Comparison of ENCODE assay signal across 10 cellular contexts in genomic region chr13:25171170-25171516, GRCh38. TPM values are rescaled to one million over a fixed set of nuclear protein-coding genes. Genes with fewer than 3 reads are reported as not detected.
DNase-seq lines count a peak whose midpoint lies in the region; ATAC-seq and TF ChIP-seq lines count a peak whose summit lies in the region.
"Had no signal": no experiment of that assay in that cellular context is flagged by ENCODE, and none has a peak within 500 bp of the region (broad histone marks: within the 10 kb centered on the region; RNA-seq: fewer than 3 reads in every experiment).

No MANE protein-coding gene starts in this region.

- no peaks in the 10 kb centered on the region for H3K79me2 ChIP-seq in neural progenitor cell (ENCODE audit: low read depth)

- POLR2A ChIA-PET in CD8-positive, alpha-beta memory T cell (lab: Charles Lee) = no interaction called here

- peak overlapping the region; percentile 88 for H2AFZ ChIP-seq in neural progenitor cell (replicated peaks)

- H3K27ac Mint-ChIP-seq in dendritic cell treated with granulocyte-macrophage colony-stimulating factor and Interleukin-4, amounts not matched to agents 40 ng/mL and 50 ng/mL, for 4 days = no peak overlapping the region
- peak overlapping the region; percentile 50 for H3K27ac Mint-ChIP-seq in neural progenitor cell
- no peak overlapping the region for H3K27ac Mint-ChIP-seq in CD8-positive, alpha-beta memory T cell

- peaks cover 11% of the 10 kb centered on the region for H3K4me1 ChIP-seq in BLaER1
- H3K4me1 ChIP-seq in HUES6 (ENCODE audit: control insufficient read depth, insufficient read depth, low read length) = peaks cover 15% of the 10 kb centered on the region
- peaks cover 14% of the 10 kb centered on the region for H3K4me1 ChIP-seq in neural progenitor cell
- no peaks in the 10 kb centered on the region for H3K4me1 ChIP-seq in CD8-positive, alpha-beta memory T cell (ENCODE audit: insufficient read depth, low read length)

- CTCF ChIA-PET in CD8-positive, alpha-beta memory T cell (lab: Charles Lee) = no interaction called here

- intact Hi-C loops in dendritic cell treated with granulocyte-macrophage colony-stimulating factor and Interleukin-4, amounts not matched to agents 40 ng/mL and 50 ng/mL, for 4 days (cut with micrococcal nuclease) = no loop called here

- H3K4me2 ChIP-seq in BLaER1 (peak overlapping the region; percentile 79), neural progenitor cell (peak overlapping the region; percentile 89)

- no peak for DNase-seq in neural progenitor cell (ENCODE audit: low spot score)
- no peak for DNase-seq in NK-92 treated with Interleukin-12 subunit alpha and Interleukin-12 subunit beta, amount 100 ng/mL, for 24 hours (lab: John Stamatoyannopoulos, UW)
- DNase-seq in CD8-positive, alpha-beta memory T cell = no peak
- DNase-seq: NCI-H1105 had no signal

- H3K9me3 ChIP-seq in BLaER1 = peaks cover 48% of the 10 kb centered on the region
- H3K9me3 ChIP-seq in HUES6 (ENCODE audit: control insufficient read depth, insufficient read depth, low read depth, low read length) = no peaks in the 10 kb centered on the region
- no peaks in the 10 kb centered on the region for H3K9me3 ChIP-seq in neural progenitor cell (ENCODE audit: low read depth)
- H3K9me3 ChIP-seq in CD8-positive, alpha-beta memory T cell (ENCODE audit: low read length) = no peaks in the 10 kb centered on the region

- H3K27ac ChIP-seq in BLaER1 (no peak overlapping the region), HUES6 (ENCODE audit: low read depth, low read length) (no peak overlapping the region), neural progenitor cell (no peak overlapping the region)
- no peak overlapping the region for H3K27ac ChIP-seq in CD8-positive, alpha-beta memory T cell (ENCODE audit: low read depth, low read length)

- H3K36me3 Mint-ChIP-seq in dendritic cell treated with granulocyte-macrophage colony-stimulating factor and Interleukin-4, amounts not matched to agents 40 ng/mL and 50 ng/mL, for 4 days (ENCODE audit: low read depth) = no peaks in the 10 kb centered on the region
- H3K36me3 Mint-ChIP-seq in neural progenitor cell = peaks cover 25% of the 10 kb centered on the region
- no peaks in the 10 kb centered on the region for H3K36me3 Mint-ChIP-seq in CD8-positive, alpha-beta memory T cell

- H3K9ac ChIP-seq in BLaER1 (no peak overlapping the region), HUES6 (ENCODE audit: low read length) (no peak overlapping the region), neural progenitor cell (no peak overlapping the region)

- peaks cover 12% of the 10 kb centered on the region for H3K4me1 Mint-ChIP-seq in dendritic cell treated with granulocyte-macrophage colony-stimulating factor and Interleukin-4, amounts not matched to agents 40 ng/mL and 50 ng/mL, for 4 days (ENCODE audit: low read depth)
- H3K4me1 Mint-ChIP-seq in neural progenitor cell = peaks cover 51% of the 10 kb centered on the region
- H3K4me1 Mint-ChIP-seq in CD8-positive, alpha-beta memory T cell = peaks cover 9 to 13% (median 9%) of the 10 kb centered on the region in 3 donors

- H3K36me3 ChIP-seq in BLaER1 (no peaks in the 10 kb centered on the region), HUES6 (ENCODE audit: control insufficient read depth, insufficient read depth, low read length) (no peaks in the 10 kb centered on the region), neural progenitor cell (no peaks in the 10 kb centered on the region)
- no peaks in the 10 kb centered on the region for H3K36me3 ChIP-seq in CD8-positive, alpha-beta memory T cell (ENCODE audit: insufficient read depth, low read length)

- no peaks in the 10 kb centered on the region for H3K9me3 Mint-ChIP-seq in dendritic cell treated with granulocyte-macrophage colony-stimulating factor and Interleukin-4, amounts not matched to agents 40 ng/mL and 50 ng/mL, for 4 days
- peaks cover 32% of the 10 kb centered on the region for H3K9me3 Mint-ChIP-seq in neural progenitor cell
- H3K9me3 Mint-ChIP-seq in CD8-positive, alpha-beta memory T cell = peaks cover 0 to 3% (median 0%) of the 10 kb centered on the region in 5 donors

- H3K4me3 Mint-ChIP-seq in dendritic cell treated with granulocyte-macrophage colony-stimulating factor and Interleukin-4, amounts not matched to agents 40 ng/mL and 50 ng/mL, for 4 days = peak overlapping the region; percentile 4
- peak overlapping the region; percentile 87 for H3K4me3 Mint-ChIP-seq in neural progenitor cell
- H3K4me3 Mint-ChIP-seq in CD8-positive, alpha-beta memory T cell = peak overlapping the region in 2 of 7 donors; percentile 25 to 67

- ATAC-seq in GM21825 (IDR thresholded peaks at IDR 0.05; ENCODE audit: unreplicated experiment) (no peak), GM21737 (IDR thresholded peaks at IDR 0.05; ENCODE audit: unreplicated experiment) (no peak)

- no peak for TF ChIP-seq CTCF in neural progenitor cell (IDR thresholded peaks at IDR 0.05)

- H3K27me3 ChIP-seq in BLaER1 (peaks cover 49% of the 10 kb centered on the region), HUES6 (ENCODE audit: control insufficient read depth, insufficient read depth, low read length) (peaks cover 66% of the 10 kb centered on the region), neural progenitor cell (peaks cover 81% of the 10 kb centered on the region)
- peaks cover 10% of the 10 kb centered on the region for H3K27me3 ChIP-seq in CD8-positive, alpha-beta memory T cell (ENCODE audit: insufficient read depth, low read length, poor library complexity, severe bottlenecking)

- H3K4me3 ChIP-seq in BLaER1 (peak overlapping the region; percentile 61), HUES6 (ENCODE audit: low read depth, low read length) (peak overlapping the region; percentile 68), neural progenitor cell (peak overlapping the region; percentile 67)
- no peak overlapping the region for H3K4me3 ChIP-seq in CD8-positive, alpha-beta memory T cell (ENCODE audit: low read length)

- H3K27me3 Mint-ChIP-seq in dendritic cell treated with granulocyte-macrophage colony-stimulating factor and Interleukin-4, amounts not matched to agents 40 ng/mL and 50 ng/mL, for 4 days = peaks cover 68% of the 10 kb centered on the region
- peaks cover 29% of the 10 kb centered on the region for H3K27me3 Mint-ChIP-seq in neural progenitor cell (ENCODE audit: insufficient read depth, low read depth)
- H3K27me3 Mint-ChIP-seq in CD8-positive, alpha-beta memory T cell = peaks cover 47 to 74% of the 10 kb centered on the region in 2 donors

- H3F3A ChIP-seq in neural progenitor cell (ENCODE audit: low read depth) = peaks cover 9% of the 10 kb centered on the region

- H4K20me1 ChIP-seq in BLaER1 (no peaks in the 10 kb centered on the region), neural progenitor cell (ENCODE audit: low read depth) (peaks cover 14% of the 10 kb centered on the region)

RNA-seq across cellular contexts. Expression of gene AMER2, which starts 0.9 kb away (rescaled TPM):
- total RNA-seq in neural progenitor cell (ENCODE audit: low replicate concordance) = 0.12 TPM in 1 of 2 replicates, not detected in the other
- not detected for total RNA-seq in CD8-positive, alpha-beta memory T cell
- polyA plus RNA-seq in CD8-positive, alpha-beta memory T cell = not detected
- total RNA-seq: renal cortical epithelial cell had no signal
